Comparison of ENCODE assay signal across 8 cellular contexts in the genomic region with DNA sequence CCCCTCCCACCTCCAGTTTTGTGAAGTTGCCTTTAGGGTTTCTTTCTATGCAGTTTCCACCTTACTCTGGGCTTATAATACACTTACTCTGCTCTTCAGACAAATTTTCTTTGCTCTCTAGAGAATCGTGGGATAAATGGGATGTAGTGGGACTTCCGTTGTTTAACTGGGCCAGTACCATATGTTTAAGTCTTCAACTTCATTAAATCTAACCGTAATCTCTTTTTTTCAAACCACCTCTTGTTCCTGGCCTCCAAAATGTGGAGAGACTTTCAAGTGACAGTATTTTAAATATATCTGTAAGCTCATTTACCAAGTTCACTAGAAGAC. TPM values are rescaled to one million over a fixed set of nuclear protein-coding genes. Genes with fewer than 3 reads are reported as not detected.
DNase-seq lines count a peak whose midpoint lies in the region; ATAC-seq and TF ChIP-seq lines count a peak whose summit lies in the region.

No MANE protein-coding gene starts in this region.

- H3K27me3 ChIP-seq in colonic mucosa = no peaks in the 10 kb centered on the region

- H3K4me3 Mint-ChIP-seq in CD14-positive monocyte (peak overlapping the region; percentile 95 to 96), natural killer cell (peak overlapping the region; percentile 94)

- peak overlapping the region; percentile 50 for H3K27ac ChIP-seq in colonic mucosa

- peak overlapping the region; percentile 70 to 85 for H3K9ac ChIP-seq in colonic mucosa (ENCODE audit: low read depth in 2 of 2, low read length in 2 of 2)

- H3K9me3 ChIP-seq in colonic mucosa = no peaks in the 10 kb centered on the region

- H3K4me3 ChIP-seq in LNCaP clone FGC (ENCODE audit: low read depth, low read length) (peak overlapping the region; percentile 77), colonic mucosa (peak overlapping the region; percentile 90)

- H3K27me3 Mint-ChIP-seq in CD14-positive monocyte (ENCODE audit: low read depth in 3 of 3) = peaks cover 4 to 9% (median 4%) of the 10 kb centered on the region in 3 donors
- peaks cover 0 to 1% of the 10 kb centered on the region in 2 donors for H3K27me3 Mint-ChIP-seq in natural killer cell (ENCODE audit: low read depth in 2 of 2)

- intact Hi-C loops in CD14-positive monocyte (cut with micrococcal nuclease) (loop anchor here (10.0 kb wide), 1 partner anchor 543 kb away; the partner anchor contains the start of gene RAP2A (in 2 of the 2)), colonic mucosa (cut with DNase I) (no loop called here), natural killer cell (cut with micrococcal nuclease) (no loop called here)

- no peaks in the 10 kb centered on the region for H3K36me3 ChIP-seq in colonic mucosa

- ATAC-seq in natural killer cell = no peak
- no peak for ATAC-seq in GM21619 (IDR thresholded peaks at IDR 0.05; ENCODE audit: unreplicated experiment)
- no peak for ATAC-seq in GM18873 (IDR thresholded peaks at IDR 0.05; ENCODE audit: low FRiP score, unreplicated experiment)
- ATAC-seq in GM19023 (IDR thresholded peaks at IDR 0.05; ENCODE audit: unreplicated experiment) = no peak

- H3K36me3 Mint-ChIP-seq in CD14-positive monocyte = peaks cover 2% of the 10 kb centered on the region in 2 donors
- no peaks in the 10 kb centered on the region for H3K36me3 Mint-ChIP-seq in natural killer cell

- H3K9me3 Mint-ChIP-seq in CD14-positive monocyte (no peaks in the 10 kb centered on the region), natural killer cell (no peaks in the 10 kb centered on the region)

- H3K27ac Mint-ChIP-seq in CD14-positive monocyte (peak overlapping the region in 5 of 7 donors; percentile 29 to 88 (median 69)), natural killer cell (peak overlapping the region; percentile 90 to 91)

- H3K4me1 Mint-ChIP-seq in CD14-positive monocyte (peaks cover 16% of the 10 kb centered on the region), natural killer cell (peaks cover 21 to 30% of the 10 kb centered on the region in 2 donors)

- no peak for DNase-seq in CD14-positive monocyte (ENCODE audit: low spot score)
- no peak for DNase-seq in LNCaP clone FGC (ENCODE audit: low read depth)
- DNase-seq in colonic mucosa = no peak
- no peak for DNase-seq in natural killer cell
- no peak for DNase-seq in germinal center (ENCODE audit: low spot score)

- TF ChIP-seq CTCF in CD14-positive monocyte (IDR thresholded peaks at IDR 0.05) = no peak
- no peak for TF ChIP-seq CTCF in LNCaP clone FGC (IDR thresholded peaks at IDR 0.05; ENCODE audit: control insufficient read depth, extremely low read depth, insufficient read depth)
- TF ChIP-seq CTCF in colonic mucosa (IDR thresholded peaks at IDR 0.05) = no peak
- no peak for TF ChIP-seq CTCF in natural killer cell (IDR thresholded peaks at IDR 0.05)

- H3K4me1 ChIP-seq in colonic mucosa = peaks cover 7% of the 10 kb centered on the region

RNA-seq across cellular contexts. Expression of gene IPO5, which starts 23.9 kb away (rescaled TPM):
- polyA plus RNA-seq in CD14-positive monocyte = 10 to 100 TPM; 17.5 to 20.7 TPM
- total RNA-seq in colonic mucosa (10 to 100 TPM; 67.5 to 95.4 TPM), natural killer cell (10 to 100 TPM; 59.9 to 83.9 (median 71.2) TPM)

Comparison
In these comparisons a context has a peak if more than half of its experiments do, and no peak if none do; other contexts are left out.
1. intact Hi-C loops: an anchor here in CD14-positive monocyte (10.0 kb wide); none called in colonic mucosa and natural killer cell.